Comparison of ENCODE assay signal across 13 cellular contexts in genomic region chr17:16250635-16251034, GRCh38. TPM values are rescaled to one million over a fixed set of nuclear protein-coding genes. Genes with fewer than 3 reads are reported as not detected.
DNase-seq lines count a peak whose midpoint lies in the region; ATAC-seq lines count a peak whose summit lies in the region.
"Had no signal": no experiment of that assay in that cellular context is flagged by ENCODE, and none has a peak within 500 bp of the region (broad histone marks: within the 10 kb centered on the region; RNA-seq: fewer than 3 reads in every experiment).

No MANE protein-coding gene starts in this region.

- H3K4me1 ChIP-seq in HAP-1, result peaks cover 15% of the 10 kb centered on the region

- H3K27ac Mint-ChIP-seq in activated naive CD4-positive, alpha-beta T cell treated with anti-CD3 and anti-CD28 coated beads, Interleukin-2, amount 50 U/mL, for 72 hours, result peak overlapping the region; percentile 28 to 65
- H3K27ac Mint-ChIP-seq in activated T-helper 2 cell treated with anti-CD3 and anti-CD28 coated beads, Interferon-gamma antibody, Interleukin-2, Interleukin-4, amounts not matched to agents 10 μg/mL and 5 μg/mL and 100 μg/mL, durations not matched to agents 14 hours and 24 hours and 36 hours, result peak overlapping the region; percentile 68
- peak overlapping the region; percentile 79 for H3K27ac Mint-ChIP-seq in stimulated activated naive CD8-positive, alpha-beta T cell treated with anti-CD3 and anti-CD28 coated beads, Interleukin-15, Interleukin-2, amounts not matched to agents 100 ng/mL and 50 ng/mL, for 24 hours

- in situ Hi-C loops in HAP-1 (cut with MboI; ENCODE audit: low sequenced_read_pairs), result no loop called here

- H3K27me3 ChIP-seq in HAP-1 (ENCODE audit: low read depth), result no peaks in the 10 kb centered on the region
- H3K27me3 ChIP-seq: ovary, SJSA1 had no signal

- peaks cover 23% of the 10 kb centered on the region for H3K4me1 Mint-ChIP-seq in activated T-helper 2 cell treated with anti-CD3 and anti-CD28 coated beads, Interferon-gamma antibody, Interleukin-2, Interleukin-4, amounts not matched to agents 10 μg/mL and 5 μg/mL and 100 μg/mL, durations not matched to agents 14 hours and 24 hours and 36 hours (ENCODE audit: low read depth)
- H3K4me1 Mint-ChIP-seq in stimulated activated naive CD8-positive, alpha-beta T cell treated with anti-CD3 and anti-CD28 coated beads, Interleukin-15, Interleukin-2, amounts not matched to agents 100 ng/mL and 50 ng/mL, for 24 hours (ENCODE audit: low read depth), result peaks cover 26% of the 10 kb centered on the region

- H3K9me3 ChIP-seq in HAP-1, result no peaks in the 10 kb centered on the region
- H3K9me3 ChIP-seq: ovary, SJSA1, thoracic aorta had no signal

- H3K36me3 ChIP-seq in HAP-1 (replicated peaks), result no peaks in the 10 kb centered on the region; the same call in 1 of the 2 replicates
- H3K36me3 ChIP-seq: ovary, SJSA1, thoracic aorta had no signal

- H3K4me3 ChIP-seq in HAP-1, result no peak overlapping the region
- H3K4me3 ChIP-seq: ovary, SJSA1, thoracic aorta had no signal

- H3K9me3 Mint-ChIP-seq in activated naive CD4-positive, alpha-beta T cell treated with anti-CD3 and anti-CD28 coated beads, Interleukin-2, amount 50 U/mL, for 72 hours, result no peaks in the 10 kb centered on the region
- no peaks in the 10 kb centered on the region for H3K9me3 Mint-ChIP-seq in activated T-helper 2 cell treated with anti-CD3 and anti-CD28 coated beads, Interferon-gamma antibody, Interleukin-2, Interleukin-4, amounts not matched to agents 10 μg/mL and 5 μg/mL and 100 μg/mL, durations not matched to agents 14 hours and 24 hours and 36 hours
- no peaks in the 10 kb centered on the region for H3K9me3 Mint-ChIP-seq in stimulated activated naive CD8-positive, alpha-beta T cell treated with anti-CD3 and anti-CD28 coated beads, Interleukin-15, Interleukin-2, amounts not matched to agents 100 ng/mL and 50 ng/mL, for 24 hours

- H3K36me3 Mint-ChIP-seq in activated naive CD4-positive, alpha-beta T cell treated with anti-CD3 and anti-CD28 coated beads, Interleukin-2, amount 50 U/mL, for 72 hours, result peaks cover 4 to 15% of the 10 kb centered on the region in 2 donors
- H3K36me3 Mint-ChIP-seq in activated T-helper 2 cell treated with anti-CD3 and anti-CD28 coated beads, Interferon-gamma antibody, Interleukin-2, Interleukin-4, amounts not matched to agents 10 μg/mL and 5 μg/mL and 100 μg/mL, durations not matched to agents 14 hours and 24 hours and 36 hours (ENCODE audit: low read depth), result peaks cover 19% of the 10 kb centered on the region
- peaks cover 45% of the 10 kb centered on the region for H3K36me3 Mint-ChIP-seq in stimulated activated naive CD8-positive, alpha-beta T cell treated with anti-CD3 and anti-CD28 coated beads, Interleukin-15, Interleukin-2, amounts not matched to agents 100 ng/mL and 50 ng/mL, for 24 hours (ENCODE audit: low read depth)

- no peak overlapping the region for H3K4me3 Mint-ChIP-seq in activated T-helper 2 cell treated with anti-CD3 and anti-CD28 coated beads, Interferon-gamma antibody, Interleukin-2, Interleukin-4, amounts not matched to agents 10 μg/mL and 5 μg/mL and 100 μg/mL, durations not matched to agents 14 hours and 24 hours and 36 hours (ENCODE audit: low read depth)
- H3K4me3 Mint-ChIP-seq in stimulated activated naive CD8-positive, alpha-beta T cell treated with anti-CD3 and anti-CD28 coated beads, Interleukin-15, Interleukin-2, amounts not matched to agents 100 ng/mL and 50 ng/mL, for 24 hours, result peak overlapping the region; percentile 30

- intact Hi-C loops in activated T-helper 2 cell treated with anti-CD3 and anti-CD28 coated beads, Interferon-gamma antibody, Interleukin-2, Interleukin-4, amounts not matched to agents 10 μg/mL and 5 μg/mL and 100 μg/mL, durations not matched to agents 14 hours and 24 hours and 36 hours (cut with micrococcal nuclease), result no loop called here

- no peak for DNase-seq in activated naive CD4-positive, alpha-beta T cell treated with anti-CD3 and anti-CD28 coated beads, Interleukin-2, amount 50 U/mL, for 72 hours (ENCODE audit: low spot score in 2 of 2)
- no peak for DNase-seq in activated naive CD4-positive, alpha-beta T cell treated with anti-CD3 and anti-CD28 coated beads, Interleukin-2, amount 50 U/mL, for 16 hours
- DNase-seq in activated T-helper 2 cell treated with anti-CD3 and anti-CD28 coated beads, Interferon-gamma antibody, Interleukin-2, Interleukin-4, amounts not matched to agents 10 μg/mL and 5 μg/mL and 100 μg/mL, durations not matched to agents 14 hours and 24 hours and 36 hours (ENCODE audit: low spot score), result no peak
- DNase-seq in fibroblast of peridontal ligament (ENCODE audit: extremely low read depth) (peak; percentile 52), kidney glomerular epithelial cell (lab: John Stamatoyannopoulos, UW) (no peak), dermis blood vessel endothelial cell (no peak), HAP-1 (ENCODE audit: low spot score in 2 of 2) (no peak)
- DNase-seq: amygdala; NK-92 treated with Interleukin-12 subunit alpha and Interleukin-12 subunit beta, amount 100 ng/mL, for 24 hours; ovary had no signal

- no peaks in the 10 kb centered on the region for H3K27me3 Mint-ChIP-seq in activated T-helper 2 cell treated with anti-CD3 and anti-CD28 coated beads, Interferon-gamma antibody, Interleukin-2, Interleukin-4, amounts not matched to agents 10 μg/mL and 5 μg/mL and 100 μg/mL, durations not matched to agents 14 hours and 24 hours and 36 hours (ENCODE audit: low read depth)
- no peaks in the 10 kb centered on the region for H3K27me3 Mint-ChIP-seq in stimulated activated naive CD8-positive, alpha-beta T cell treated with anti-CD3 and anti-CD28 coated beads, Interleukin-15, Interleukin-2, amounts not matched to agents 100 ng/mL and 50 ng/mL, for 24 hours

- peak; percentile 53 to 56 for ATAC-seq in activated naive CD4-positive, alpha-beta T cell treated with anti-CD3 and anti-CD28 coated beads, Interleukin-2, amount 50 U/mL, for 72 hours

RNA-seq across cellular contexts. Expression of gene PIGL, which starts 33.6 kb away (rescaled TPM):
- 10 to 100 TPM; 39.2 to 40.2 TPM for total RNA-seq in activated naive CD4-positive, alpha-beta T cell treated with anti-CD3 and anti-CD28 coated beads, Interleukin-2, amount 50 U/mL, for 72 hours
- 40.1 and 40.6 TPM in 2 replicates for total RNA-seq in activated T-helper 2 cell treated with anti-CD3 and anti-CD28 coated beads, Interferon-gamma antibody, Interleukin-2, Interleukin-4, amounts not matched to agents 10 μg/mL and 5 μg/mL and 100 μg/mL, durations not matched to agents 14 hours and 24 hours and 36 hours
- 9.2 and 10.1 TPM in 2 replicates for total RNA-seq in dermis blood vessel endothelial cell

RNA-seq across cellular contexts. Expression of gene NCOR1, which starts 35.3 kb away (rescaled TPM):
- 100 to 1,000 TPM; 143 to 153 TPM for total RNA-seq in activated naive CD4-positive, alpha-beta T cell treated with anti-CD3 and anti-CD28 coated beads, Interleukin-2, amount 50 U/mL, for 72 hours
- total RNA-seq in activated T-helper 2 cell treated with anti-CD3 and anti-CD28 coated beads, Interferon-gamma antibody, Interleukin-2, Interleukin-4, amounts not matched to agents 10 μg/mL and 5 μg/mL and 100 μg/mL, durations not matched to agents 14 hours and 24 hours and 36 hours, result 134 and 139 TPM in 2 replicates
- total RNA-seq in dermis blood vessel endothelial cell, result 114 and 140 TPM in 2 replicates
